In genomic region chr5:169637085-169637855, GRCh38 we compare ENCODE assay signal across 8 cellular contexts. TPM values are rescaled to one million over a fixed set of nuclear protein-coding genes. Genes with fewer than 3 reads are reported as not detected.
DNase-seq lines count a peak whose midpoint lies in the region; ATAC-seq and TF ChIP-seq lines count a peak whose summit lies in the region.

Gene DOCK2 (plus strand): TSS chr5:169637275. CDS start chr5:169637327, 52 bp downstream.

- H3K4me1 ChIP-seq in psoas muscle (no peaks in the 10 kb centered on the region), aorta (ENCODE audit: control insufficient read depth in 1 of 2, insufficient read depth in 2 of 2, low read length in 2 of 2) (no peaks in the 10 kb centered on the region), SK-N-SH (ENCODE audit: control insufficient read depth in 1 of 2, insufficient read depth in 2 of 2, low read depth in 1 of 2, low read length in 1 of 2) (no peaks in the 10 kb centered on the region)

- in situ Hi-C loops in Caki2 (cut with HindIII; ENCODE audit: low pct_unique_long_range_greater_than_20kb, low sequenced_read_pairs), result no loop called here

- CTCF ChIA-PET in SK-N-SH (lab: Yijun Ruan, JAX), result interaction anchor here (1.0 kb wide), 1 partner anchor 579 kb away, joined by 3 read pairs; no protein-coding TSS in a partner anchor

- H3K36me3 ChIP-seq in psoas muscle (ENCODE audit: insufficient read depth in 1 of 2, low read depth in 1 of 2) (no peaks in the 10 kb centered on the region), aorta (ENCODE audit: control insufficient read depth in 1 of 2, insufficient read depth in 2 of 2, low read length in 1 of 2) (no peaks in the 10 kb centered on the region), SK-N-SH (replicated peaks in 1 of 2; ENCODE audit: control insufficient read depth in 1 of 2, insufficient read depth in 2 of 2, low read length in 1 of 2) (peaks cover 0 to 3% of the 10 kb centered on the region in 2 experiments)

- H2AFZ ChIP-seq in SK-N-SH (ENCODE audit: low read depth), result no peak within 1 kb of the TSS; the same call in 1 of the 2 replicates

- H3K79me2 ChIP-seq in SK-N-SH (ENCODE audit: insufficient read depth), result no peaks in the 10 kb centered on the region

- no peaks in the 10 kb centered on the region for H4K20me1 ChIP-seq in SK-N-SH (ENCODE audit: insufficient read depth)

- DNase-seq in Caki2 (ENCODE audit: low read depth) (no peak), Kasumi-1 (lab: John Stamatoyannopoulos, UW) (peak; percentile 86 to 87), foreskin fibroblast (no peak), psoas muscle (peak; percentile 53 to 77), aorta (peak; percentile 84 to 87), SK-N-SH (no peak)
- DNase-seq in activated CD8-positive, alpha-beta memory T cell treated with anti-CD3 and anti-CD28 coated beads, Interleukin-2, amount 50 U/mL, for 4 hours, result peak; percentile 68

- no peak for TF ChIP-seq EP300 in SK-N-SH (IDR thresholded peaks at IDR 0.05; ENCODE audit: borderline replicate concordance in 1 of 2, low read depth in 1 of 2, low read length in 1 of 2)

- TF ChIP-seq CTCF in foreskin fibroblast (IDR thresholded peaks at IDR 0.05; ENCODE audit: low read depth, low read length) (no peak), psoas muscle (IDR thresholded peaks at IDR 0.05) (no peak), SK-N-SH (IDR thresholded peaks at IDR 0.05) (no peak)

- TF ChIP-seq RAD21 in SK-N-SH (IDR thresholded peaks at IDR 0.05; ENCODE audit: low read length), result no peak

- H3K9me3 ChIP-seq in psoas muscle, result no peaks in the 10 kb centered on the region
- H3K9me3 ChIP-seq in aorta (ENCODE audit: control insufficient read depth, low read length), result peaks cover 4% of the 10 kb centered on the region
- 0 out of 2 replicates have a peak, but pooled peaks cover 14% of the 10 kb centered on the region for H3K9me3 ChIP-seq in SK-N-SH

- peaks cover 5% of the 10 kb centered on the region for H3F3A ChIP-seq in SK-N-SH (replicated peaks; ENCODE audit: insufficient read depth)

- intact Hi-C loops in psoas muscle (cut with DNase I), result no loop called here
- intact Hi-C loops in aorta (cut with DNase I), result no loop called here

- H3K4me2 ChIP-seq in SK-N-SH, result no peak within 1 kb of the TSS

- peaks cover 0 to 14% (median 8%) of the 10 kb centered on the region in 3 donors for H3K27me3 ChIP-seq in psoas muscle (ENCODE audit: insufficient read depth in 3 of 3, low read length in 2 of 3)
- H3K27me3 ChIP-seq in aorta (ENCODE audit: control insufficient read depth in 1 of 2, insufficient read depth in 2 of 2, low read length in 1 of 2), result peaks cover 0 to 3% of the 10 kb centered on the region in 2 donors
- no peaks in the 10 kb centered on the region for H3K27me3 ChIP-seq in SK-N-SH (ENCODE audit: insufficient read depth)

- no peak within 1 kb of the TSS for H3K27ac ChIP-seq in psoas muscle
- no peak within 1 kb of the TSS for H3K27ac ChIP-seq in aorta (ENCODE audit: low read depth in 1 of 2, low read length in 2 of 2)
- no peak within 1 kb of the TSS for H3K27ac ChIP-seq in SK-N-SH (ENCODE audit: low read depth in 2 of 2, low read length in 1 of 2)

- 3% methylated on average over 45 to 55 of the region's 55 CpGs for WGBS in psoas muscle, 3 donors
- WGBS in aorta, 2 donors, result 2 to 3% methylated on average over 36 to 55 of the region's 55 CpGs
- 89% methylated on average over 39 of the region's 55 CpGs for WGBS in SK-N-SH (ENCODE audit: low lambda C conversion rate)

- POLR2A ChIA-PET in SK-N-SH (lab: Yijun Ruan, JAX), result no interaction called here

- no peaks in the 10 kb centered on the region for H3K9me2 ChIP-seq in SK-N-SH

- H3K4me3 ChIP-seq in foreskin fibroblast (ENCODE audit: low read depth in 1 of 2, low read length in 2 of 2) (peak within 1 kb of the TSS; percentile 25 to 30), psoas muscle (peak within 1 kb of the TSS; percentile 52), aorta (ENCODE audit: low read length in 2 of 2) (no peak within 1 kb of the TSS), SK-N-SH (ENCODE audit: low read depth in 2 of 2, low read length in 1 of 2) (no peak within 1 kb of the TSS)

- no peak within 1 kb of the TSS for H3K9ac ChIP-seq in SK-N-SH

- peak; percentile 94 for ATAC-seq in GM21526 (IDR thresholded peaks at IDR 0.05; ENCODE audit: low FRiP score, unreplicated experiment)
- peak in 2 of 4 donors; percentile 33 to 35 for ATAC-seq in psoas muscle
- peak; percentile 62 for ATAC-seq in aorta (ENCODE audit: low FRiP score)

TF ChIP-seq in SK-N-SH, 30 proteins besides CTCF, POLR2A, EP300 and RAD21:
- TF ChIP-seq FOXJ3 (CRISPR knock-in tag; IDR thresholded peaks at IDR 0.05) (no peak), FOSL2 (IDR thresholded peaks at IDR 0.05; ENCODE audit: borderline replicate concordance, low read depth) (no peak), SIN3A (IDR thresholded peaks at IDR 0.05; ENCODE audit: borderline replicate concordance, low read depth, low read length) (no peak), NRF1 (IDR thresholded peaks at IDR 0.05; ENCODE audit: low read depth, low read length) (no peak)

RNA-seq across cellular contexts. Expression of gene DOCK2, which starts in this region (rescaled TPM):
- 12.5 and 40.4 TPM in 2 replicates for total RNA-seq in Caki2 (2014; rRNA removed; shearing (Covaris generic); ENCODE audit: low replicate concordance)
- total RNA-seq in psoas muscle (1 to 10 TPM; 3.5 to 4.4 (median 4.0) TPM), aorta (10 to 100 TPM; 31.5 to 53.7 TPM)
- polyA plus RNA-seq in psoas muscle (under 1 TPM; 0.37 to 0.67 (median 0.55) TPM), aorta (10 to 100 TPM in 1 of 2 donors, 1 to 10 TPM in 1; 1.6 to 11.6 TPM), SK-N-SH (2012; rRNA removed) (3.8 and 5.2 TPM in 2 replicates)
- 5.2 and 5.4 TPM in 2 replicates for polyA plus RNA-seq in SK-N-SH (2012; cell fraction: cytosol; rRNA removed)
- polyA plus RNA-seq in SK-N-SH (2012; cell fraction: nucleus; rRNA removed), result 5.7 and 7.1 TPM in 2 replicates

Comparison
In these comparisons a context has a peak if more than half of its experiments do, and no peak if none do; other contexts are left out.
1. DNase-seq: peak in Kasumi-1 (2 of 2), activated CD8-positive, alpha-beta memory T cell treated with anti-CD3 and anti-CD28 coated beads, Interleukin-2, amount 50 U/mL, for 4 hours (single experiment), psoas muscle (2 of 2) and aorta (2 of 2); none in Caki2 (single experiment), foreskin fibroblast (0 of 2) and SK-N-SH (single experiment).
2. H3K4me3 ChIP-seq: peak in foreskin fibroblast (2 of 2) and psoas muscle (single experiment); none in aorta (0 of 2) and SK-N-SH (0 of 2).